10 cellular contexts compared by ENCODE assay signal in the genomic region with DNA sequence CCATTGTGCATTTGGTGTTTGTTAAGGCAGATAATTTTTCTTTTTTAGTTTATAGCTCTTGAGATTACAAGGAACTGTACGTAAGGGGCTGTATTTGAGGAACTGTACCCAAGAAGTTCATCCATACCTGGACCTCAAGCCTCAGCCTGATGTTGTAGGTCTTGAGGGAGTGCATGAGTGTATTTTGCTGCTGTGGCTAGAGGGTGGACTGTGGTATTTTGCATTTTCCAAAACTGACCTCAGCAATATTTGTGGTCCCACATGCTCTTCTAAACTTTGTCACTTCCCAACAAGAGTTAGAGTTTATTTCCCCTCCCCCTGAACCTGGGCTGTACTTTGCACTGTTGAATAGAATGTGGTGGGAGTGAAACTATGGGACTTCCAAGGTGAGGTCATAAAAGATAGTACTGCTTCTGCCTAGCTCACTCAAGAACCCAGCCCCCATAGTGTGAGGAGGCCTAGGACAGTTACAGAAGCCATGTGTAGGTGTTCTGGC. TPM values are rescaled to one million over a fixed set of nuclear protein-coding genes. Genes with fewer than 3 reads are reported as not detected.
DNase-seq lines count a peak whose midpoint lies in the region; ATAC-seq and TF ChIP-seq lines count a peak whose summit lies in the region.
"Had no signal": no experiment of that assay in that cellular context is flagged by ENCODE, and none has a peak within 500 bp of the region (broad histone marks: within the 10 kb centered on the region; RNA-seq: fewer than 3 reads in every experiment).

No MANE protein-coding gene starts in this region.

- no peaks in the 10 kb centered on the region for H3K27me3 Mint-ChIP-seq in GM23338 (ENCODE audit: insufficient read depth, low read depth, poor library complexity)

- no peaks in the 10 kb centered on the region for H3K4me1 ChIP-seq in GM23338 (ENCODE audit: insufficient read depth)

- H4K20me1 ChIP-seq in GM23338 (replicated peaks; ENCODE audit: insufficient read depth): no peaks in the 10 kb centered on the region

- TF ChIP-seq CTCF in GM06990 (IDR thresholded peaks at IDR 0.05; ENCODE audit: insufficient read depth, low read length, poor library complexity, severe bottlenecking): no peak
- TF ChIP-seq CTCF in GM23338 (conservative IDR thresholded peaks at IDR 0.05; ENCODE audit: low read depth in 2 of 2): no peak
- no peak for TF ChIP-seq CTCF in omental fat pad (IDR thresholded peaks at IDR 0.05)

- H3K9me2 ChIP-seq in GM23338 (ENCODE audit: insufficient read depth): no peaks in the 10 kb centered on the region

- H3K27ac ChIP-seq in GM23338 (ENCODE audit: low read depth): no peak overlapping the region

- H3K4me1 Mint-ChIP-seq in GM23338: peaks cover 2% of the 10 kb centered on the region

- no peak overlapping the region for H3K4me3 Mint-ChIP-seq in GM23338

- H3K4me2 ChIP-seq in GM23338: no peak overlapping the region

- intact Hi-C loops in Right ventricle myocardium inferior (cut with DNase I): no loop called here

- peaks cover 5% of the 10 kb centered on the region; the same call in 1 of the 3 replicates for H3K36me3 Mint-ChIP-seq in GM23338 (ENCODE audit: low read depth)

- peaks cover 7% of the 10 kb centered on the region; the same call in 2 of the 3 replicates for H3K9me3 Mint-ChIP-seq in GM23338

- no peak overlapping the region for H2AFZ ChIP-seq in GM23338

- H3K27me3 ChIP-seq in GM06990 (replicated peaks; ENCODE audit: control insufficient read depth, insufficient read depth, low read length) (no peaks in the 10 kb centered on the region), GM23338 (ENCODE audit: insufficient read depth) (no peaks in the 10 kb centered on the region)

- DNase-seq in GM06990 (ENCODE audit: extremely low read depth, insufficient read length) (peak; percentile 30), GM23338 (ENCODE audit: low spot score) (no peak), omental fat pad (ENCODE audit: low spot score) (no peak), HuH-7 (ENCODE audit: low spot score) (no peak), Right ventricle myocardium inferior (ENCODE audit: missing footprints) (no peak)
- DNase-seq: NCI-H1694 treated with DMSO at 0.1 percent for 48 hours had no signal

- H3K4me3 ChIP-seq in GM06990 (replicated peaks; ENCODE audit: low read depth, low read length) (no peak overlapping the region), GM23338 (no peak overlapping the region)

- ATAC-seq in GM19023 (IDR thresholded peaks at IDR 0.05; ENCODE audit: unreplicated experiment): peak; percentile 96
- ATAC-seq in HG02642 (IDR thresholded peaks at IDR 0.05; ENCODE audit: poor library complexity, unreplicated experiment): peak; percentile 98
- ATAC-seq in HG03469 (IDR thresholded peaks at IDR 0.05; ENCODE audit: unreplicated experiment): peak; percentile 93
- no peak for ATAC-seq in GM23338
- ATAC-seq in omental fat pad (ENCODE audit: low FRiP score): no peak
- no peak for ATAC-seq in Right ventricle myocardium inferior
- ATAC-seq: left lobe of liver had no signal

- no peaks in the 10 kb centered on the region for H3F3A ChIP-seq in GM23338 (replicated peaks; ENCODE audit: low read depth)

- H3K27ac Mint-ChIP-seq in GM23338: no peak overlapping the region

- H3K79me2 ChIP-seq in GM23338 (replicated peaks; ENCODE audit: insufficient read depth): no peaks in the 10 kb centered on the region

- H3K36me3 ChIP-seq in GM06990 (ENCODE audit: control insufficient read depth, insufficient read depth, low read length): no peaks in the 10 kb centered on the region
- no peaks in the 10 kb centered on the region for H3K36me3 ChIP-seq in GM23338 (ENCODE audit: insufficient read depth)

TF ChIP-seq in GM23338, 12 proteins besides CTCF, POLR2A, EP300 and RAD21 (continues in another document):
- TF ChIP-seq CREB1 (CRISPR knock-in tag; IDR thresholded peaks at IDR 0.05; ENCODE audit: low read depth) (no peak), ZNF331 (CRISPR knock-in tag; IDR thresholded peaks at IDR 0.05; ENCODE audit: low read depth) (no peak), POLR2AphosphoS5 (IDR thresholded peaks at IDR 0.05; ENCODE audit: low read depth) (no peak), EZH2 (IDR thresholded peaks at IDR 0.05; ENCODE audit: low read depth, unreplicated experiment) (no peak), STAT1 (IDR thresholded peaks at IDR 0.05; ENCODE audit: unreplicated experiment) (no peak)
- TF ChIP-seq, protein P1, sequence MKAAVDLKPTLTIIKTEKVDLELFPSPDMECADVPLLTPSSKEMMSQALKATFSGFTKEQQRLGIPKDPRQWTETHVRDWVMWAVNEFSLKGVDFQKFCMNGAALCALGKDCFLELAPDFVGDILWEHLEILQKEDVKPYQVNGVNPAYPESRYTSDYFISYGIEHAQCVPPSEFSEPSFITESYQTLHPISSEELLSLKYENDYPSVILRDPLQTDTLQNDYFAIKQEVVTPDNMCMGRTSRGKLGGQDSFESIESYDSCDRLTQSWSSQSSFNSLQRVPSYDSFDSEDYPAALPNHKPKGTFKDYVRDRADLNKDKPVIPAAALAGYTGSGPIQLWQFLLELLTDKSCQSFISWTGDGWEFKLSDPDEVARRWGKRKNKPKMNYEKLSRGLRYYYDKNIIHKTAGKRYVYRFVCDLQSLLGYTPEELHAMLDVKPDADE (IDR thresholded peaks at IDR 0.05): no peak
- TF ChIP-seq, protein P2, sequence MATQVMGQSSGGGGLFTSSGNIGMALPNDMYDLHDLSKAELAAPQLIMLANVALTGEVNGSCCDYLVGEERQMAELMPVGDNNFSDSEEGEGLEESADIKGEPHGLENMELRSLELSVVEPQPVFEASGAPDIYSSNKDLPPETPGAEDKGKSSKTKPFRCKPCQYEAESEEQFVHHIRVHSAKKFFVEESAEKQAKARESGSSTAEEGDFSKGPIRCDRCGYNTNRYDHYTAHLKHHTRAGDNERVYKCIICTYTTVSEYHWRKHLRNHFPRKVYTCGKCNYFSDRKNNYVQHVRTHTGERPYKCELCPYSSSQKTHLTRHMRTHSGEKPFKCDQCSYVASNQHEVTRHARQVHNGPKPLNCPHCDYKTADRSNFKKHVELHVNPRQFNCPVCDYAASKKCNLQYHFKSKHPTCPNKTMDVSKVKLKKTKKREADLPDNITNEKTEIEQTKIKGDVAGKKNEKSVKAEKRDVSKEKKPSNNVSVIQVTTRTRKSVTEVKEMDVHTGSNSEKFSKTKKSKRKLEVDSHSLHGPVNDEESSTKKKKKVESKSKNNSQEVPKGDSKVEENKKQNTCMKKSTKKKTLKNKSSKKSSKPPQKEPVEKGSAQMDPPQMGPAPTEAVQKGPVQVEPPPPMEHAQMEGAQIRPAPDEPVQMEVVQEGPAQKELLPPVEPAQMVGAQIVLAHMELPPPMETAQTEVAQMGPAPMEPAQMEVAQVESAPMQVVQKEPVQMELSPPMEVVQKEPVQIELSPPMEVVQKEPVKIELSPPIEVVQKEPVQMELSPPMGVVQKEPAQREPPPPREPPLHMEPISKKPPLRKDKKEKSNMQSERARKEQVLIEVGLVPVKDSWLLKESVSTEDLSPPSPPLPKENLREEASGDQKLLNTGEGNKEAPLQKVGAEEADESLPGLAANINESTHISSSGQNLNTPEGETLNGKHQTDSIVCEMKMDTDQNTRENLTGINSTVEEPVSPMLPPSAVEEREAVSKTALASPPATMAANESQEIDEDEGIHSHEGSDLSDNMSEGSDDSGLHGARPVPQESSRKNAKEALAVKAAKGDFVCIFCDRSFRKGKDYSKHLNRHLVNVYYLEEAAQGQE (IDR thresholded peaks at IDR 0.05; ENCODE audit: unreplicated experiment): no peak

RNA-seq across cellular contexts. Expression of a gene that starts 42.2 kb away (rescaled TPM):
- total RNA-seq in GM23338 (2014; rRNA removed; shearing (Covaris generic)): 13.1 and 13.4 TPM in 2 replicates
- 6.7 and 7.0 TPM in 2 replicates for polyA plus RNA-seq in GM23338 (2016; fragmentation: Nextera tagmentation; extraction: Ambion mirVana)
- total RNA-seq in omental fat pad (10 to 100 TPM; 12.6 to 25.2 (median 16.4) TPM), Right ventricle myocardium inferior (4.0 TPM)

Comparison
In these comparisons a context has a peak if more than half of its experiments do, and no peak if none do; other contexts are left out.
1. ATAC-seq: peak in GM19023 (single experiment), HG02642 (single experiment) and HG03469 (single experiment); none in GM23338 (single experiment), omental fat pad (single experiment) and Right ventricle myocardium inferior (single experiment).